In genomic region chr6:30613251-30614043, GRCh38 we compare ENCODE assay signal across 8 cellular contexts. TPM values are rescaled to one million over a fixed set of nuclear protein-coding genes. Genes with fewer than 3 reads are reported as not detected.
DNase-seq lines count a peak whose midpoint lies in the region; ATAC-seq and TF ChIP-seq lines count a peak whose summit lies in the region.

No MANE protein-coding gene starts in this region.

- no peak overlapping the region for H3K4me3 Mint-ChIP-seq in MCF 10A (ENCODE audit: unreplicated experiment)

- BruUV-seq in MCF 10A (replicated peaks; lab: Mats Ljungman, UMichigan) = no TSS peak

- DNase-seq in AG04450 (ENCODE audit: low read depth, low spot score) = no peak
- DNase-seq in LHCN-M2 (ENCODE audit: low read depth) = peak; percentile 49
- peak; percentile 27 for DNase-seq in MCF 10A (ENCODE audit: unreplicated experiment)
- no peak for DNase-seq in AG08395 (ENCODE audit: low spot score)
- DNase-seq in NCI-H2107 (lab: John Stamatoyannopoulos, UW) = no peak
- no peak for DNase-seq in DMS153 treated with DMSO at 0.1 percent for 48 hours (lab: John Stamatoyannopoulos, UW; ENCODE audit: unreplicated experiment)

- TF ChIP-seq CTCF in AG04450 (IDR thresholded peaks at IDR 0.05; ENCODE audit: low read depth, low read length) (no peak), MCF 10A (IDR thresholded peaks at IDR 0.05; ENCODE audit: unreplicated experiment) (no peak)

- H3K9me3 Mint-ChIP-seq in MCF 10A (ENCODE audit: unreplicated experiment) = no peaks in the 10 kb centered on the region

- peaks cover 24 to 48% of the 10 kb centered on the region in 2 donors for H3K4me1 ChIP-seq in muscle layer of duodenum (ENCODE audit: control insufficient read depth in 1 of 2, insufficient read depth in 2 of 2, low read length in 2 of 2)

- H3K27ac ChIP-seq in AG04450 (ENCODE audit: low read depth, low read length) (peak overlapping the region; percentile 39), muscle layer of duodenum (ENCODE audit: low read length) (peak overlapping the region; percentile 53)

- H3K27ac Mint-ChIP-seq in MCF 10A (ENCODE audit: low read depth, unreplicated experiment) = peak overlapping the region; percentile 67

- H3K4me1 Mint-ChIP-seq in MCF 10A (ENCODE audit: insufficient read depth, unreplicated experiment) = peaks cover 38% of the 10 kb centered on the region

- ATAC-seq in HG03432 (IDR thresholded peaks at IDR 0.05; ENCODE audit: unreplicated experiment) = no peak

- H3K27me3 Mint-ChIP-seq in MCF 10A (ENCODE audit: insufficient read depth, unreplicated experiment) = no peaks in the 10 kb centered on the region

- H3K9me3 ChIP-seq in AG04450 (ENCODE audit: control insufficient read depth, insufficient read depth, low read length) = no peaks in the 10 kb centered on the region
- no peaks in the 10 kb centered on the region for H3K9me3 ChIP-seq in muscle layer of duodenum (ENCODE audit: control insufficient read depth in 1 of 2, low read length in 2 of 2)

- POLR2A ChIA-PET in AG04450 (lab: Yijun Ruan, JAX) = interaction anchor here (0.6 to 4.7 kb wide), 8 partner anchors 9 to 128 kb away, joined by 3 to 69 read pairs (median 6); partner anchors contain the start of genes ABCF1, C6orf136, MDC1 and PRR3
- POLR2A ChIA-PET in MCF 10A (lab: Yijun Ruan, JAX) = interaction anchor here (0.6 to 4.8 kb wide), 27 partner anchors 9 to 1213 kb away, joined by 3 to 107 read pairs (median 5); partner anchors contain the start of genes ABCF1, DHX16, FLOT1 and GNL1

- H3K27me3 ChIP-seq in AG04450 (ENCODE audit: control insufficient read depth, insufficient read depth, low read length) (no peaks in the 10 kb centered on the region), muscle layer of duodenum (ENCODE audit: low read depth, low read length) (no peaks in the 10 kb centered on the region)

- CTCF ChIA-PET in AG04450 (lab: Charles Lee) (interaction anchor here (0.9 to 3.3 kb wide), 4 partner anchors 17 to 131 kb away, joined by 3 to 28 read pairs (median 12); no protein-coding TSS in a partner anchor), MCF 10A (lab: Yijun Ruan, JAX) (interaction anchor here (0.5 to 2.1 kb wide), 16 partner anchors 10 to 474 kb away, joined by 3 to 14 read pairs (median 4); no protein-coding TSS in a partner anchor)

- peaks cover 27 to 35% of the 10 kb centered on the region in 2 donors for H3K36me3 ChIP-seq in muscle layer of duodenum (ENCODE audit: control insufficient read depth in 1 of 2, insufficient read depth in 2 of 2, low read length in 2 of 2)

- peaks cover 78% of the 10 kb centered on the region for H3K36me3 Mint-ChIP-seq in MCF 10A (ENCODE audit: insufficient read depth, unreplicated experiment)

- intact Hi-C loops in MCF 10A (cut with micrococcal nuclease) = no loop called here

- no peak overlapping the region; the same call in 1 of the 2 replicates for H3K4me3 ChIP-seq in AG04450 (ENCODE audit: low read depth, low read length)
- peak overlapping the region; percentile 95 to 96 for H3K4me3 ChIP-seq in muscle layer of duodenum (ENCODE audit: low read depth in 1 of 2, low read length in 2 of 2)

RNA-seq across cellular contexts. Expression of gene PPP1R10, which starts 3.6 kb away (rescaled TPM):
- polyA plus RNA-seq in AG04450 (2011; rRNA removed) = 32.9 and 43.2 TPM in 2 replicates
- polyA minus RNA-seq in AG04450 (2011; rRNA and poly(A)+ RNA removed) = 130 and 148 TPM in 2 replicates
- total RNA-seq in LHCN-M2 (2014; rRNA removed) = 37.9 and 43.9 TPM in 2 replicates
- 17.7 TPM for polyA plus RNA-seq in LHCN-M2 (2012)
- total RNA-seq in MCF 10A (2022) = 103 and 209 TPM in 2 replicates

RNA-seq across cellular contexts. Expression of gene MRPS18B, which starts 4.2 kb away (rescaled TPM):
- polyA plus RNA-seq in AG04450 (2011; rRNA removed) = 56.6 and 59.8 TPM in 2 replicates
- polyA minus RNA-seq in AG04450 (2011; rRNA and poly(A)+ RNA removed) = 40.5 and 47.8 TPM in 2 replicates
- 56.5 and 67.9 TPM in 2 replicates for total RNA-seq in LHCN-M2 (2014; rRNA removed)
- polyA plus RNA-seq in LHCN-M2 (2012) = 63.8 TPM
- total RNA-seq in MCF 10A (2022) = 120 and 127 TPM in 2 replicates

RNA-seq across cellular contexts. Expression of gene ATAT1, which starts 13.2 kb away (rescaled TPM):
- 10.8 and 13.1 TPM in 2 replicates for polyA plus RNA-seq in AG04450 (2011; rRNA removed)
- polyA minus RNA-seq in AG04450 (2011; rRNA and poly(A)+ RNA removed) = 9.0 and 10.6 TPM in 2 replicates
- 6.0 and 6.5 TPM in 2 replicates for total RNA-seq in LHCN-M2 (2014; rRNA removed)
- 14.7 TPM for polyA plus RNA-seq in LHCN-M2 (2012)
- total RNA-seq in MCF 10A (2022) = 6.4 and 8.6 TPM in 2 replicates

RNA-seq across cellular contexts. Expression of gene C6orf136, which starts 33.5 kb away (rescaled TPM):
- polyA plus RNA-seq in AG04450 (2011; rRNA removed) = 5.1 and 5.5 TPM in 2 replicates
- polyA minus RNA-seq in AG04450 (2011; rRNA and poly(A)+ RNA removed) = 8.2 and 14.0 TPM in 2 replicates
- total RNA-seq in LHCN-M2 (2014; rRNA removed) (3.2 and 7.2 TPM in 2 replicates), MCF 10A (2022) (10.3 and 15.7 TPM in 2 replicates)
- 9.1 TPM for polyA plus RNA-seq in LHCN-M2 (2012)

RNA-seq across cellular contexts. Expression of gene ABCF1, which starts 42.2 kb away (rescaled TPM):
- polyA plus RNA-seq in AG04450 (2011; rRNA removed) = 32.3 and 38.7 TPM in 2 replicates
- 75.5 and 88.4 TPM in 2 replicates for polyA minus RNA-seq in AG04450 (2011; rRNA and poly(A)+ RNA removed)
- total RNA-seq in LHCN-M2 (2014; rRNA removed) (46.6 and 69.5 TPM in 2 replicates), MCF 10A (2022) (58.0 and 63.9 TPM in 2 replicates)
- 58.3 TPM for polyA plus RNA-seq in LHCN-M2 (2012)

Comparison
In these comparisons a context has a peak if more than half of its experiments do, and no peak if none do; other contexts are left out.
1. DNase-seq: peak in LHCN-M2 (single experiment) and MCF 10A (single experiment); none in AG04450 (single experiment), AG08395 (single experiment), NCI-H2107 (single experiment) and DMS153 treated with DMSO at 0.1 percent for 48 hours (single experiment).